12 cellular contexts compared by ENCODE assay signal in genomic region chr1:234620272-234620711, GRCh38. TPM values are rescaled to one million over a fixed set of nuclear protein-coding genes. Genes with fewer than 3 reads are reported as not detected.
A peak's percentile ranks its signal among the peaks of the same experiment; 100 is the strongest.
DNase-seq lines count a peak whose midpoint lies in the region; ATAC-seq and TF ChIP-seq lines count a peak whose summit lies in the region.
"Had no signal": no experiment of that assay in that cellular context is flagged by ENCODE, and none has a peak within 500 bp of the region (broad histone marks: within the 10 kb centered on the region; RNA-seq: fewer than 3 reads in every experiment).

No MANE protein-coding gene starts in this region.

- H3K9ac ChIP-seq in endocrine pancreas (ENCODE audit: control insufficient read depth, insufficient read depth, low read length), result no peak overlapping the region

- H3K4me1 Mint-ChIP-seq in osteocyte (ENCODE audit: unreplicated experiment), result peaks cover 74% of the 10 kb centered on the region
- H3K4me1 Mint-ChIP-seq: stimulated activated effector memory CD8-positive, alpha-beta T cell treated with anti-CD3 and anti-CD28 coated beads, Interleukin-12 subunit alpha, Interleukin-12 subunit beta, amount 100 ng/mL, for 72 hours had no signal

- no peaks in the 10 kb centered on the region for H3K36me3 Mint-ChIP-seq in osteocyte (ENCODE audit: unreplicated experiment)
- H3K36me3 Mint-ChIP-seq: stimulated activated effector memory CD8-positive, alpha-beta T cell treated with anti-CD3 and anti-CD28 coated beads, Interleukin-12 subunit alpha, Interleukin-12 subunit beta, amount 100 ng/mL, for 72 hours had no signal

- no peaks in the 10 kb centered on the region for H3K36me3 ChIP-seq in endocrine pancreas (ENCODE audit: control insufficient read depth, insufficient read depth, low read length)

- no peaks in the 10 kb centered on the region for H3K27me3 ChIP-seq in endocrine pancreas (ENCODE audit: control insufficient read depth, insufficient read depth, low read length)

- H3K4me3 ChIP-seq in endocrine pancreas (ENCODE audit: control insufficient read depth, insufficient read depth, low read length), result peak overlapping the region; percentile 82
- H3K4me3 ChIP-seq: coronary artery had no signal

- no peaks in the 10 kb centered on the region for H3K9me3 ChIP-seq in endocrine pancreas (ENCODE audit: control insufficient read depth, low read length)

- ATAC-seq in GM18505 (IDR thresholded peaks at IDR 0.05; ENCODE audit: unreplicated experiment) (no peak), GM19023 (IDR thresholded peaks at IDR 0.05; ENCODE audit: unreplicated experiment) (no peak)
- ATAC-seq: stimulated activated effector memory CD8-positive, alpha-beta T cell treated with anti-CD3 and anti-CD28 coated beads, Interleukin-12 subunit alpha, Interleukin-12 subunit beta, amount 100 ng/mL, for 72 hours had no signal

- no peaks in the 10 kb centered on the region for H3K9me3 Mint-ChIP-seq in osteocyte (ENCODE audit: unreplicated experiment)
- H3K9me3 Mint-ChIP-seq: stimulated activated effector memory CD8-positive, alpha-beta T cell treated with anti-CD3 and anti-CD28 coated beads, Interleukin-12 subunit alpha, Interleukin-12 subunit beta, amount 100 ng/mL, for 72 hours had no signal

- TF ChIP-seq POLR2A in GM18505 (IDR thresholded peaks at IDR 0.05; ENCODE audit: borderline replicate concordance, extremely low read depth, insufficient read depth, insufficient read length), result no peak

- H3K4me1 ChIP-seq in endocrine pancreas (ENCODE audit: control insufficient read depth, insufficient read depth, low read length), result peaks cover 24% of the 10 kb centered on the region

- no peaks in the 10 kb centered on the region for H3K27me3 Mint-ChIP-seq in osteocyte (ENCODE audit: unreplicated experiment)

- DNase-seq in Daoy (ENCODE audit: low read depth) (peak; percentile 37), NCI-H1694 (lab: John Stamatoyannopoulos, UW) (peak; percentile 54), osteocyte (ENCODE audit: extremely low spot score, unreplicated experiment) (no peak), DMS153 (lab: John Stamatoyannopoulos, UW) (no peak)
- DNase-seq in activated CD4-positive, alpha-beta T cell treated with anti-CD3 and anti-CD28 coated beads, Interleukin-2, amount 50 U/mL, for 1 hour, result no peak
- DNase-seq: activated T-cell treated with anti-CD3 and anti-CD28 coated beads for 4 hours, DND-41 had no signal

- H3K4me3 Mint-ChIP-seq in osteocyte (ENCODE audit: unreplicated experiment), result no peak overlapping the region
- H3K4me3 Mint-ChIP-seq: stimulated activated effector memory CD8-positive, alpha-beta T cell treated with anti-CD3 and anti-CD28 coated beads, Interleukin-12 subunit alpha, Interleukin-12 subunit beta, amount 100 ng/mL, for 72 hours had no signal

- no peak for TF ChIP-seq CTCF in osteocyte (IDR thresholded peaks at IDR 0.05)

- H3K27ac Mint-ChIP-seq in osteocyte (ENCODE audit: unreplicated experiment), result peak overlapping the region; percentile 96
- H3K27ac Mint-ChIP-seq: stimulated activated effector memory CD8-positive, alpha-beta T cell treated with anti-CD3 and anti-CD28 coated beads, Interleukin-12 subunit alpha, Interleukin-12 subunit beta, amount 100 ng/mL, for 72 hours had no signal

RNA-seq across cellular contexts. Expression of gene IRF2BP2, which starts 10.3 kb away (rescaled TPM):
- 50.6 and 51.9 TPM in 2 replicates for total RNA-seq in Daoy (2014; rRNA removed; shearing (Covaris generic))
- 154 and 170 TPM in 2 replicates for total RNA-seq in osteocyte

Comparison
In these comparisons a context has a peak if more than half of its experiments do, and no peak if none do; other contexts are left out.
1. DNase-seq: peak in Daoy (single experiment) and NCI-H1694 (single experiment); none in osteocyte (single experiment), activated CD4-positive, alpha-beta T cell treated with anti-CD3 and anti-CD28 coated beads, Interleukin-2, amount 50 U/mL, for 1 hour (single experiment) and DMS153 (single experiment).